In the genomic region with DNA sequence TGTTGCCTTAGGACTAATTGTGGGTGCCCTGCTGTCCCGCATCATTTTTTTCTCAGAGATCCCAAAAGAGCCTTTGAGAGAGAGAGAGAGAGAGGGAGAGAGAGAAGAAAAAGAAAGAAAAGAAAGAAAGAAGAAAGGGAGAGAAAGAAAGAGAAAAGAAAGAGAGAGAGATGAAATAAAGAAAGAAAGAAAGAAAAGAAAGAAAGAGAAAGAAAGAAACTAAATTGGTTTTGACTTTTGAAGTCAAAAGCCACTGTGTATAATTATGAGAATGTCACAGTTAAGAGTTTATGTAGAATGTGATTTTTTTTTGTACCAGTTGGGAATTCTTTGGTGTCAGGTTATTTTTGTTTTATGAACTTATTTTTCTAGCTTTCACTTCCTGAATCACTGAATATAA, we compare ENCODE assay signal across 20 cellular contexts.
"Had no signal": no experiment of that assay in that cellular context is flagged by ENCODE, and none has a peak within 500 bp of the region (broad histone marks: within the 10 kb centered on the region; RNA-seq: fewer than 3 reads in every experiment).

No MANE protein-coding gene starts in this region.

- H3K4me1 ChIP-seq: lower lobe of right lung, testis, vagina had no signal

- H3K4me3 ChIP-seq: lower lobe of right lung, testis, vagina had no signal

- H3K9me3 Mint-ChIP-seq: effector memory CD8-positive, alpha-beta T cell had no signal

- H3K27ac Mint-ChIP-seq: brain; effector memory CD8-positive, alpha-beta T cell had no signal

- ATAC-seq: effector memory CD8-positive, alpha-beta T cell; esophagus mucosa; left lobe of liver had no signal

- H3K4me1 Mint-ChIP-seq: neural crest cell had no signal

- H3K9me3 ChIP-seq: lower lobe of right lung, testis, vagina had no signal

- H3K27me3 Mint-ChIP-seq: brain; effector memory CD8-positive, alpha-beta T cell; naive B cell had no signal

- H3K27me3 ChIP-seq: dorsolateral prefrontal cortex, testis, vagina had no signal

- H3K4me3 Mint-ChIP-seq: brain; effector memory CD8-positive, alpha-beta T cell; naive B cell; neural crest cell had no signal

- DNase-seq: activated effector memory CD4-positive, alpha-beta T cell treated with Interleukin-2 at 50 U/mL for 16 hours; activated naive CD4-positive, alpha-beta T cell treated with anti-CD3 and anti-CD28 coated beads, Interleukin-2, amount 50 U/mL, for 16 hours; activated T-cell treated with anti-CD3 and anti-CD28 coated beads, Interleukin-2, amount 50 U/mL, for 48 hours; aorta; dorsolateral prefrontal cortex; effector memory CD8-positive, alpha-beta T cell; foreskin melanocyte; kidney; lower lobe of right lung; naive B cell; retina; stimulated activated CD4-positive, alpha-beta T cell treated with anti-CD3 and anti-CD28 coated beads, Interleukin-2, amount 100 ng/mL, for 48 hours; stimulated activated naive CD4-positive, alpha-beta T cell; testis; trophoblast cell had no signal

- H3K27ac ChIP-seq: dorsolateral prefrontal cortex, lower lobe of right lung, testis, vagina had no signal
